Comparison of ENCODE assay signal across 21 cellular contexts in the genomic region with DNA sequence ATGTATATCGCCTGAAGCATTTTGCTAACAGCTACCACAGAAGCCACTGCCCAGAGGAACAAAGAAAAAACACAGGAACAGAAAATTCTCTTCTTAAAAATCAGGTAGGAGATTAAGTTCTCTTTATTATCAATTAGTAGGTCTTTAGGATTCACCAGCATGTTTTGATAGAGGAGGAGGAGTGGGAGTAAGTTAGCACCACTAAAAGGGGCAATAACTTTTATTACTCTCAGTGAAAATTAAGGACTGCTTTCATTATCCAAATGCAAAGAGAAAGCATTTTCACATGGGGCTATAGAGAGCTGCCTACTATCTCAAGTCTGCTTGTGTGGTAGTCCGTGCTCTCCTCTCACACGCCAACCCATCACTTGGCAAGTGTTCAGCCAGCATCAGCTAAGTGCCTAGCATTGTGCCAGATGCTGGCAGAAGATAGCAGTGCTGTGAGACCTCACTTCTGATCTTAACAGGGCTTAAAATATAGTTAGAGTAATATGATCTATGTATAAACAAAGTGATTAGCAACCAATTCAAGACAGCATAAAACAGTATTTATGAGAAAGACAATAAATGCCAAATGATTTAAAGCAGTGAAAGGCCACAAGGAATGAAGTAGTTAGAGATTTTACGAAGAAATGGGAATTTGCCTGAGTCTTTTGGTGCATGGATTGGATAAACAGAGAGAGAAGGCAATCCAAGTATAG. TPM values are rescaled to one million over a fixed set of nuclear protein-coding genes. Genes with fewer than 3 reads are reported as not detected.
"Had no signal": no experiment of that assay in that cellular context is flagged by ENCODE, and none has a peak within 500 bp of the region (broad histone marks: within the 10 kb centered on the region; RNA-seq: fewer than 3 reads in every experiment).

No MANE protein-coding gene starts in this region.

- H3K9me3 ChIP-seq: SK-N-SH had no signal

- ATAC-seq: HepG2, T-cell had no signal

- H3K4me2 ChIP-seq: SK-N-SH had no signal

- H3K27ac ChIP-seq: RWPE1 had no signal

- DNase-seq: IMR-90, Karpas-422, KG1, MM.1S, NCI-H1092 treated with DMSO at 0.1 percent for 48 hours, NCI-H1436, NCI-H187, NCI-H2029, NCI-H2081 treated with DMSO at 0.1 percent for 48 hours, NCI-H2171, NCI-H226, NCI-H446, NCI-H510A, NCI-H524 treated with DMSO at 0.1 percent for 48 hours, NCI-H82, SHP77, SK-N-SH, SW 1271, T-cell had no signal

- H3K9ac ChIP-seq: SK-N-SH had no signal

RNA-seq across cellular contexts. Expression of gene ASTN1, which starts 39.8 kb away (rescaled TPM):
- polyA plus RNA-seq: HepG2 had no signal

RNA-seq across cellular contexts. Expression of gene BRINP2, which starts 46.0 kb away (rescaled TPM):
- polyA plus RNA-seq: IMR-90 had no signal
